In the genomic region with DNA sequence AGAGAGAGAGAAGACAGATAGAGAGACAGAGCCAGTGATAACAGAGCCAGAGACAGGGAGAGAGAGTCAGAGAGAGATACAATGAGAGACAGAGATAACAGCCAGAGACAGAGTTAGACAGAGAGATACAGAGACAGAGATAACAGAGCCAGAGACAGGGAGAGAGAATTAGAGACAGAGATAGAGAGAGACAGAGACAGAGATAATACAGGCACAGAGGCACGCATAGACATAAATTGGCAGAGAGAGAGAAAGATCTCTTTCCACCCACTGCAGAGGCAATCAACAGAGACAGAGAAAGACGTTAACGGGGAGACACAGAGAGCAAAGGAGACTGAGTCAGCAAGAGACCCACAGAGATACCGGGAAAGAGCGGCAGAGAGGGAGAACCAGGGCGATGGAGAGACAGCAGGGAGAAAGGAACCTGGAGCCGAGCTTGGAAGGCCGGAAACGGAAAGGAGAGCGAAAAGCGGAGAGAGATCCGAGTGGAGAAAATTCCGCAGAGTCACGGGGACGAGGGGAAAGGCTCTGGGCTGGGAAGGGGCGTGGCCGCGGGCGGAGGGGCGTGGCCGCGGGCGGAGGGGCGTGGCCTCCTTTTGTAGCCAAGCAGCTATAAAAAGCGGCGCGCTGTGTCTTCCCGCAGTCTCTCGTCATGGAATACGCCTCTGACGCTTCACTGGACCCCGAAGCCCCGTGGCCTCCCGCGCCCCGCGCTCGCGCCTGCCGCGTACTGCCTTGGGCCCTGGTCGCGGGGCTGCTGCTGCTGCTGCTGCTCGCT, we compare ENCODE assay signal across 7 cellular contexts. TPM values are rescaled to one million over a fixed set of nuclear protein-coding genes. Genes with fewer than 3 reads are reported as not detected.
DNase-seq lines count a peak whose midpoint lies in the region; ATAC-seq and TF ChIP-seq lines count a peak whose summit lies in the region.

Gene TNFSF9 (plus strand): TSS at position 642 of the 778 bp plus-strand sequence. CDS start 11 bp downstream, at position 653.

- peaks cover 53% of the 10 kb centered on the region for H3K79me2 ChIP-seq in OCI-LY3 (ENCODE audit: low read length)

- peaks cover 38% of the 10 kb centered on the region for H3K36me3 ChIP-seq in OCI-LY3 (replicated peaks; ENCODE audit: low read depth, low read length)
- H3K36me3 ChIP-seq in mucosa of descending colon (ENCODE audit: low read depth), result no peaks in the 10 kb centered on the region

- H3K27me3 ChIP-seq in OCI-LY3 (ENCODE audit: low read depth, low read length), result no peaks in the 10 kb centered on the region

- no peak within 1 kb of the TSS for H2AFZ ChIP-seq in OCI-LY3 (ENCODE audit: low read depth, low read length)

- peak; percentile 38 for ATAC-seq in GM18498 (IDR thresholded peaks at IDR 0.05; ENCODE audit: unreplicated experiment)
- ATAC-seq in HG03432 (IDR thresholded peaks at IDR 0.05; ENCODE audit: unreplicated experiment), result peak; percentile 41
- ATAC-seq in mucosa of descending colon, result peak; percentile 97

- intact Hi-C loops in mucosa of descending colon (cut with DNase I, micrococcal nuclease), result no loop called here

- TF ChIP-seq CTCF in OCI-LY3 (IDR thresholded peaks at IDR 0.05; ENCODE audit: low read depth, low read length), result no peak
- TF ChIP-seq CTCF in epithelial cell of esophagus (IDR thresholded peaks at IDR 0.05; ENCODE audit: insufficient read depth, low read depth, low read length, missing control alignments), result no peak
- no peak for TF ChIP-seq CTCF in mucosa of descending colon (IDR thresholded peaks at IDR 0.05)

- H3K4me3 ChIP-seq in OCI-LY3 (ENCODE audit: low read length), result peak within 1 kb of the TSS; percentile 99
- peak within 1 kb of the TSS; percentile 93 for H3K4me3 ChIP-seq in epithelial cell of esophagus (ENCODE audit: low read length)
- no peak within 1 kb of the TSS for H3K4me3 ChIP-seq in mucosa of descending colon

- peak; percentile 83 for DNase-seq in activated T-cell treated with anti-CD3 and anti-CD28 coated beads for 4 hours
- peak; percentile 87 for DNase-seq in epithelial cell of esophagus (ENCODE audit: low read depth)
- DNase-seq in mucosa of descending colon, result peak; percentile 92 to 96 (median 96)
- peak; percentile 78 to 82 for DNase-seq in stimulated activated CD8-positive, alpha-beta memory T cell treated with anti-CD3 and anti-CD28 coated beads, Interleukin-2, amount 100 ng/mL, for 48 hours (ENCODE audit: low read depth in 2 of 2)

- peak within 1 kb of the TSS; percentile 97 for H3K4me2 ChIP-seq in OCI-LY3 (ENCODE audit: low read length)

- H3K9me3 ChIP-seq in OCI-LY3 (ENCODE audit: insufficient read depth, low read length), result no peaks in the 10 kb centered on the region
- no peaks in the 10 kb centered on the region for H3K9me3 ChIP-seq in mucosa of descending colon

- peaks cover 38% of the 10 kb centered on the region for H4K20me1 ChIP-seq in OCI-LY3 (ENCODE audit: insufficient read depth, low read length)

- H3K9ac ChIP-seq in OCI-LY3 (ENCODE audit: low read length), result peak within 1 kb of the TSS; percentile 99

- H3K4me1 ChIP-seq in OCI-LY3 (ENCODE audit: low read length) (peaks cover 59% of the 10 kb centered on the region), mucosa of descending colon (ENCODE audit: low read depth) (peaks cover 9% of the 10 kb centered on the region)

- H3K27ac ChIP-seq in OCI-LY3 (ENCODE audit: low read length), result peak within 1 kb of the TSS; percentile 96

RNA-seq across cellular contexts. Expression of gene TNFSF9, which starts in this region (rescaled TPM):
- total RNA-seq in mucosa of descending colon, result 1 to 10 TPM in 2 of 3 donors, under 1 TPM in 1; 0.58 to 1.2 (median 1.0) TPM

Comparison
In these comparisons a context has a peak if more than half of its experiments do, and no peak if none do; other contexts are left out.
1. ATAC-seq: peak in every context shown above with its lines; median percentile 97 in mucosa of descending colon; 41 in HG03432; 38 in GM18498.